In genomic region chr4:186109245-186109644, GRCh38 we compare ENCODE assay signal across 8 cellular contexts. TPM values are rescaled to one million over a fixed set of nuclear protein-coding genes. Genes with fewer than 3 reads are reported as not detected.
"Had no signal": no experiment of that assay in that cellular context is flagged by ENCODE, and none has a peak within 500 bp of the region (broad histone marks: within the 10 kb centered on the region; RNA-seq: fewer than 3 reads in every experiment).

No MANE protein-coding gene starts in this region.

- H3K27ac ChIP-seq: GM23248 had no signal

- H3K9me3 ChIP-seq: HAP-1 had no signal

- DNase-seq: GM23248, GOT3, H7, HFFc6, IMR-90 had no signal

- H3K4me3 ChIP-seq: GM23248, HAP-1, K562 had no signal

- H3K4me3 Mint-ChIP-seq: HFFc6 had no signal

- H3K9ac ChIP-seq: GM23248 had no signal

- ATAC-seq: HCT116, K562 had no signal

- H3K36me3 ChIP-seq: HAP-1 had no signal

- H2AFZ ChIP-seq: GM23248 had no signal

- H3K27ac Mint-ChIP-seq: HFFc6 had no signal

RNA-seq across cellular contexts. Expression of gene FAM149A, which starts 4.7 kb away (rescaled TPM):
- total RNA-seq: HFFc6, K562 had no signal
- polyA plus RNA-seq: K562 had no signal

RNA-seq across cellular contexts. Expression of gene TLR3, which starts 40.3 kb away (rescaled TPM):
- total RNA-seq: K562 had no signal
